In genomic region chrX:20026278-20026677, GRCh38 we compare ENCODE assay signal across 16 cellular contexts. TPM values are rescaled to one million over a fixed set of nuclear protein-coding genes. Genes with fewer than 3 reads are reported as not detected.
DNase-seq lines count a peak whose midpoint lies in the region; ATAC-seq, FAIRE-seq and TF ChIP-seq lines count a peak whose summit lies in the region.
"Had no signal": no experiment of that assay in that cellular context is flagged by ENCODE, and none has a peak within 500 bp of the region (broad histone marks: within the 10 kb centered on the region; RNA-seq: fewer than 3 reads in every experiment).

No MANE protein-coding gene starts in this region.

- TF ChIP-seq EP300 in HepG2 (IDR thresholded peaks at IDR 0.05; ENCODE audit: low read depth in 2 of 2, low read length in 2 of 2) = no peak
- TF ChIP-seq EP300 in HepG2 (CRISPR knock-in tag; IDR thresholded peaks at IDR 0.05; ENCODE audit: borderline replicate concordance) = no peak

- no peak overlapping the region for H3K4me2 ChIP-seq in HepG2 (ENCODE audit: low read depth, low read length)

- no peak for FAIRE-seq in HepG2 (lab: Jason Lieb, UNC)
- FAIRE-seq: A204.1, frontal cortex had no signal

- CTCF ChIA-PET in HepG2 (lab: Yijun Ruan, JAX; ENCODE audit: low intra/inter-chr PET ratio, low total read pairs) = no interaction called here

- TF ChIP-seq CTCF in HepG2 (CRISPR knock-in tag; IDR thresholded peaks at IDR 0.05) (no peak), right lobe of liver (IDR thresholded peaks at IDR 0.05) (no peak), fibroblast of mammary gland (conservative IDR thresholded peaks at IDR 0.05; ENCODE audit: control insufficient read depth, insufficient read depth, low read depth, low read length) (no peak), prostate gland (IDR thresholded peaks at IDR 0.05) (no peak)

- POLR2A ChIA-PET in HepG2 (lab: Yijun Ruan, JAX) = no interaction called here

- no peaks in the 10 kb centered on the region for H3K27me3 ChIP-seq in HepG2 (ENCODE audit: control insufficient read depth in 1 of 2, insufficient read depth in 2 of 2, low read length in 2 of 2)
- no peaks in the 10 kb centered on the region for H3K27me3 ChIP-seq in right lobe of liver
- H3K27me3 ChIP-seq in prostate gland (replicated peaks; ENCODE audit: insufficient read depth) = no peaks in the 10 kb centered on the region
- H3K27me3 ChIP-seq: Peyer's patch, stomach had no signal

- peaks cover 0 to 1% of the 10 kb centered on the region in 2 experiments; a peak in 1 of 5 replicates for H3K36me3 ChIP-seq in HepG2 (replicated peaks in 1 of 2; ENCODE audit: control insufficient read depth in 1 of 2, insufficient read depth in 2 of 2, low read length in 2 of 2)
- no peaks in the 10 kb centered on the region for H3K36me3 ChIP-seq in right lobe of liver
- H3K36me3 ChIP-seq in prostate gland = no peaks in the 10 kb centered on the region
- H3K36me3 ChIP-seq: Peyer's patch had no signal

- no peak for TF ChIP-seq POLR2A in HepG2 (IDR thresholded peaks at IDR 0.05; ENCODE audit: insufficient read depth in 1 of 2, low read depth in 2 of 2, low read length in 2 of 2)
- TF ChIP-seq POLR2A in right lobe of liver (IDR thresholded peaks at IDR 0.05) = no peak
- TF ChIP-seq POLR2A in prostate gland (IDR thresholded peaks at IDR 0.05) = no peak

- peak; percentile 50 for DNase-seq in HepG2 (ENCODE audit: low spot score)
- no peak for DNase-seq in right lobe of liver
- DNase-seq in RKO (ENCODE audit: low spot score) = peak; percentile 62
- peak; percentile 51 for DNase-seq in fibroblast of mammary gland (ENCODE audit: low read depth)
- DNase-seq in mesenteric fat pad (ENCODE audit: low spot score) = no peak
- DNase-seq in KBM-7 = no peak
- DNase-seq in prostate gland (ENCODE audit: low spot score) = no peak
- DNase-seq: Calu3, NCI-H1694 treated with DMSO at 0.1 percent for 48 hours, NCI-H526, Peyer's patch, stomach, T-helper 2 cell had no signal

- H3K9me3 ChIP-seq in HepG2 (ENCODE audit: low read length) = no peaks in the 10 kb centered on the region
- no peaks in the 10 kb centered on the region for H3K9me3 ChIP-seq in right lobe of liver
- no peaks in the 10 kb centered on the region for H3K9me3 ChIP-seq in prostate gland
- H3K9me3 ChIP-seq: Peyer's patch, stomach had no signal

- no peak overlapping the region for H3K9ac ChIP-seq in HepG2 (ENCODE audit: insufficient read depth, low read depth, low read length)

- in situ Hi-C loops in HepG2 (cut with HindIII; ENCODE audit: extremely low pct_ligation_motif_present, low pct_unique_long_range_greater_than_20kb) (no loop called here), KBM-7 (cut with MboI; ENCODE audit: low pct_unique_long_range_greater_than_20kb, low sequenced_read_pairs) (no loop called here)

- no TSS peak for BruUV-seq in HepG2 (replicated peaks; lab: Mats Ljungman, UMichigan)

- peaks cover 47% of the 10 kb centered on the region for H3K4me1 ChIP-seq in HepG2 (ENCODE audit: insufficient read depth, low read length)
- H3K4me1 ChIP-seq in right lobe of liver = peaks cover 0 to 4% (median 0%) of the 10 kb centered on the region in 4 donors
- H3K4me1 ChIP-seq in prostate gland (replicated peaks) = no peaks in the 10 kb centered on the region

- no peak for TF ChIP-seq RAD21 in HepG2 (CRISPR knock-in tag; IDR thresholded peaks at IDR 0.05)

- WGBS in HepG2 (ENCODE audit: low lambda C conversion rate) = 89% methylated on average over 2 of the region's 2 CpGs
- 29% methylated on average over 2 of the region's 2 CpGs for WGBS in right lobe of liver (ENCODE audit: insufficient coverage, low coverage, low lambda C conversion rate, missing lambda C conversion rate)
- 33% methylated on average over 2 of the region's 2 CpGs for WGBS in prostate gland

- intact Hi-C loops in HepG2 (cut with micrococcal nuclease; ENCODE audit: unreplicated experiment) (no loop called here), right lobe of liver (cut with DNase I) (no loop called here), prostate gland (cut with DNase I) (no loop called here)

- H3K4me3 ChIP-seq in HepG2 (replicated peaks in 1 of 3; ENCODE audit: insufficient read depth in 1 of 3, low read depth in 2 of 3, low read length in 3 of 3) = no peak overlapping the region
- no peak overlapping the region for H3K4me3 ChIP-seq in right lobe of liver
- H3K4me3 ChIP-seq in fibroblast of mammary gland (ENCODE audit: control insufficient read depth, low read depth, low read length) = no peak overlapping the region
- no peak overlapping the region for H3K4me3 ChIP-seq in prostate gland
- H3K4me3 ChIP-seq: Peyer's patch, stomach had no signal

- H3K79me2 ChIP-seq in HepG2 (ENCODE audit: insufficient read depth, low read length) = no peaks in the 10 kb centered on the region

- H2AFZ ChIP-seq in HepG2 (ENCODE audit: low read length) = no peak overlapping the region

- ATAC-seq in HepG2 (no peak), right lobe of liver (no peak), HG02588 (IDR thresholded peaks at IDR 0.05; ENCODE audit: unreplicated experiment) (no peak)

- H3K27ac ChIP-seq in HepG2 (ENCODE audit: extremely low read length, insufficient read depth, low read length) (no peak overlapping the region), right lobe of liver (no peak overlapping the region), prostate gland (no peak overlapping the region)
- H3K27ac ChIP-seq: Peyer's patch, stomach had no signal

- H4K20me1 ChIP-seq in HepG2 (ENCODE audit: insufficient read depth, low read length) = no peaks in the 10 kb centered on the region

TF ChIP-seq in HepG2, 621 proteins besides CTCF, POLR2A, EP300 and RAD21:
- TF ChIP-seq ZMYM4 (CRISPR knock-in tag; IDR thresholded peaks at IDR 0.05) = no peak
- no peak for TF ChIP-seq CREB1 (IDR thresholded peaks at IDR 0.05)
- TF ChIP-seq CREB1 (CRISPR knock-in tag; IDR thresholded peaks at IDR 0.05) = no peak
- 0 out of 2 replicates have a peak, but pooled peaks have one; percentile 14 for TF ChIP-seq FOSL1 (CRISPR knock-in tag; IDR thresholded peaks at IDR 0.05; ENCODE audit: borderline replicate concordance)
- TF ChIP-seq ETV5 (CRISPR knock-in tag; IDR thresholded peaks at IDR 0.05; ENCODE audit: borderline replicate concordance) = peak; percentile 31; the same call in 1 of the 2 replicates
- no peak for TF ChIP-seq MED1 (CRISPR knock-in tag; IDR thresholded peaks at IDR 0.05)
- no peak for TF ChIP-seq GABPA (IDR thresholded peaks at IDR 0.05; ENCODE audit: low read depth, low read length)
- peak; percentile 28; the same call in 1 of the 2 replicates for TF ChIP-seq GABPA (CRISPR knock-in tag; IDR thresholded peaks at IDR 0.05; ENCODE audit: low read depth)
- TF ChIP-seq FOSL2 (CRISPR knock-in tag; IDR thresholded peaks at IDR 0.05) = peak; percentile 76

RNA-seq across cellular contexts. Expression of gene BCLAF3, which starts 35.4 kb away (rescaled TPM):
- total RNA-seq in HepG2 (2016; rRNA removed; fragmentation: Illumina TruSeq; extraction: Trizol) (2.3 and 2.7 TPM in 2 replicates), right lobe of liver (1 to 10 TPM; 2.1 to 4.1 (median 3.0) TPM), mesenteric fat pad (10.0 TPM), prostate gland (10 to 100 TPM in 1 of 2 donors, 1 to 10 TPM in 1; 7.3 to 10.1 TPM)
- total RNA-seq in HepG2 (2016; cell fraction: cytosol; rRNA removed; fragmentation: Illumina TruSeq; extraction: Trizol; ENCODE audit: low read depth) = 3.1 and 4.1 TPM in 2 replicates
- 2.8 and 3.1 TPM in 2 replicates for total RNA-seq in HepG2 (2016; cell fraction: insoluble cytoplasmic fraction; rRNA removed; fragmentation: Illumina TruSeq; extraction: Trizol)
- 3.1 and 4.3 TPM in 2 replicates for total RNA-seq in HepG2 (2016; cell fraction: membrane; rRNA removed; fragmentation: Illumina TruSeq; extraction: Trizol)
- 4.7 and 6.2 TPM in 2 replicates for total RNA-seq in HepG2 (2016; cell fraction: nucleus; rRNA removed; fragmentation: Illumina TruSeq; extraction: Trizol)
- 1.5 and 1.8 TPM in 2 replicates for polyA plus RNA-seq in HepG2 (2011; rRNA removed)
- 0.21 and 0.42 TPM in 2 replicates for polyA plus RNA-seq in HepG2 (2011; cell fraction: cytosol; rRNA removed)
- polyA plus RNA-seq in HepG2 (2011; cell fraction: nucleus; rRNA removed) = 2.6 and 4.6 TPM in 2 replicates
- 2.2 and 2.5 TPM in 2 replicates for polyA plus RNA-seq in HepG2 (2012)
- 0.17 and 0.46 TPM in 2 replicates for polyA plus RNA-seq in HepG2 (2016; cell fraction: cytosol; fragmentation: Illumina TruSeq; extraction: Trizol; ENCODE audit: low read depth)
- polyA plus RNA-seq in HepG2 (2016; cell fraction: insoluble cytoplasmic fraction; fragmentation: Illumina TruSeq; extraction: Trizol; ENCODE audit: low read depth) = 3.1 and 4.5 TPM in 2 replicates
- 0.37 and 1.1 TPM in 2 replicates for polyA plus RNA-seq in HepG2 (2016; cell fraction: membrane; fragmentation: Illumina TruSeq; extraction: Trizol; ENCODE audit: low read depth)
- 9.1 and 10.0 TPM in 2 replicates for polyA plus RNA-seq in HepG2 (2016; cell fraction: nucleus; fragmentation: Illumina TruSeq; extraction: Trizol; ENCODE audit: insufficient read depth, low read depth)
- polyA minus RNA-seq in HepG2 (2011; rRNA and poly(A)+ RNA removed; ENCODE audit: low replicate concordance) = 0.30 and 0.84 TPM in 2 replicates
- polyA minus RNA-seq in HepG2 (2011; cell fraction: cytosol; rRNA and poly(A)+ RNA removed) = 0.89 and 1.1 TPM in 2 replicates
- 7.9 and 9.9 TPM in 2 replicates for polyA minus RNA-seq in HepG2 (2011; cell fraction: nucleus; rRNA and poly(A)+ RNA removed)

Comparison
In these comparisons a context has a peak if more than half of its experiments do, and no peak if none do; other contexts are left out.
1. DNase-seq: peak in HepG2 (single experiment), RKO (single experiment) and fibroblast of mammary gland (single experiment); none in right lobe of liver (0 of 3), mesenteric fat pad (single experiment), KBM-7 (single experiment) and prostate gland (single experiment).